ENCODE assay signal across 1 cellular context in the genomic region with DNA sequence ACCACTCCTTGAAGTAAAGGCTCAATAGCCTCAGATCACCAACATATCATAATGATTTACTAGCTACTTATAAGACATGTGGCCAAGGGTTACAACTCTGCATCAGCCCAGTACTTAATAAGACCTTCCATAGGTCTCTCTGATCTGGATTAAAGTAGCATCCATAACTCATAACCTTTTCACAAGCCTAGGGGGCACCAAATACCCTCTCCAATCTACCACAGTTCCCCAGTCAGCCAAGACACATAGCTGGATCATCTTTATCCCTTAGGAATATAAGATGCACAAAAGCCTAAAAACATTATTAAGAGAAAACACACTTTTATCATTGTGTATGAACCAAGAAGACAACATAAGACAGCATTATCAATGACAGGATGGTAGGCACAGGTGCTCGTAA.
TF ChIP-seq lines count a peak whose summit lies in the region.

No MANE protein-coding gene starts in this region.

TF ChIP-seq in IMR-90, 13 proteins besides CTCF, POLR2A, EP300 and RAD21:
- TF ChIP-seq SMC3 (IDR thresholded peaks at IDR 0.05; ENCODE audit: low read depth, low read length) (0 out of 2 replicates have a peak, but pooled peaks have one; percentile 18), RFX5 (IDR thresholded peaks at IDR 0.05; ENCODE audit: low read depth, low read length) (no peak)
